Comparison of ENCODE assay signal across 9 cellular contexts in genomic region chr13:72656357-72656756, GRCh38.
"Had no signal": no experiment of that assay in that cellular context is flagged by ENCODE, and none has a peak within 500 bp of the region (broad histone marks: within the 10 kb centered on the region; RNA-seq: fewer than 3 reads in every experiment).

No MANE protein-coding gene starts in this region.

- H3K27ac ChIP-seq: HL-60, KMS-11 had no signal

- DNase-seq: IMR-90, Karpas-422, KBM-7, KG1 had no signal

- H3K4me1 Mint-ChIP-seq: IgD-negative memory B cell had no signal

- H3K4me2 ChIP-seq: KMS-11 had no signal

- H3K4me3 Mint-ChIP-seq: IgD-negative memory B cell had no signal

- H3K27me3 Mint-ChIP-seq: IgD-negative memory B cell had no signal

- FAIRE-seq: HepG2, HTR-8/SVneo had no signal

- ATAC-seq: HepG2 had no signal

- H3K9ac ChIP-seq: KMS-11 had no signal
